Comparison of ENCODE assay signal across 18 cellular contexts in genomic region chr10:96708456-96708855, GRCh38. TPM values are rescaled to one million over a fixed set of nuclear protein-coding genes. Genes with fewer than 3 reads are reported as not detected.
DNase-seq lines count a peak whose midpoint lies in the region; ATAC-seq, FAIRE-seq and TF ChIP-seq lines count a peak whose summit lies in the region.
"Had no signal": no experiment of that assay in that cellular context is flagged by ENCODE, and none has a peak within 500 bp of the region (broad histone marks: within the 10 kb centered on the region; RNA-seq: fewer than 3 reads in every experiment).

No MANE protein-coding gene starts in this region.

- TF ChIP-seq CTCF in liver (IDR thresholded peaks at IDR 0.05; ENCODE audit: low read depth, low read length, missing input control) (no peak), HepG2 (CRISPR knock-in tag; IDR thresholded peaks at IDR 0.05) (no peak), right lobe of liver (IDR thresholded peaks at IDR 0.05) (no peak)

- H3K9me3 ChIP-seq in liver (ENCODE audit: control insufficient read depth in 4 of 4, low read length in 3 of 4) (no peaks in the 10 kb centered on the region), HepG2 (ENCODE audit: low read length) (no peaks in the 10 kb centered on the region), right lobe of liver (no peaks in the 10 kb centered on the region)
- H3K9me3 ChIP-seq: A549, SJSA1, thoracic aorta had no signal

- in situ Hi-C loops in HepG2 (cut with HindIII; ENCODE audit: extremely low pct_ligation_motif_present, low pct_unique_long_range_greater_than_20kb): no loop called here

- POLR2A ChIA-PET in HepG2 (lab: Yijun Ruan, JAX): no interaction called here

- DNase-seq in HepG2 (ENCODE audit: low spot score) (no peak), SIG-M5 treated with dmso at 0.1 percent for 504 hours (lab: John Stamatoyannopoulos, UW; ENCODE audit: unreplicated experiment) (peak; percentile 87), right lobe of liver (no peak), DMS 273 (lab: John Stamatoyannopoulos, UW; ENCODE audit: unreplicated experiment) (no peak), NCI-H187 (lab: John Stamatoyannopoulos, UW) (no peak)
- no peak for DNase-seq in stimulated activated CD4-positive, alpha-beta T cell treated with anti-CD3 and anti-CD28 coated beads, Interleukin-1b, Interleukin-23, amount 100 ng/mL, for 48 hours
- DNase-seq: activated CD4-positive, CD25-positive, alpha-beta regulatory T cell; activated naive CD8-positive, alpha-beta T cell treated with anti-CD3 and anti-CD28 coated beads, Interleukin-2, amount 10 ng/mL, durations not matched to agents 7 days and 5 days; DMS 273 treated with DMSO at 0.1 percent for 48 hours; kidney; NCI-H187 treated with DMSO at 0.1 percent for 48 hours; NCI-H526 treated with DMSO at 0.1 percent for 48 hours; small intestine had no signal

- H3K27ac ChIP-seq in liver (ENCODE audit: low read depth in 1 of 2, low read length in 2 of 2) (peak overlapping the region in 1 of 2 donors; percentile 63), HepG2 (ENCODE audit: extremely low read length, insufficient read depth, low read length) (no peak overlapping the region), right lobe of liver (peak overlapping the region in 1 of 3 donors; percentile 39)
- H3K27ac ChIP-seq: A549, SJSA1, thoracic aorta had no signal

- H3K27me3 ChIP-seq in liver (ENCODE audit: control insufficient read depth in 4 of 4, insufficient read depth in 4 of 4, low read length in 3 of 4): no peaks in the 10 kb centered on the region
- no peaks in the 10 kb centered on the region for H3K27me3 ChIP-seq in HepG2 (ENCODE audit: control insufficient read depth in 1 of 2, insufficient read depth in 2 of 2, low read length in 2 of 2)
- no peaks in the 10 kb centered on the region for H3K27me3 ChIP-seq in right lobe of liver
- H3K27me3 ChIP-seq: SJSA1 had no signal

- FAIRE-seq in HepG2 (lab: Jason Lieb, UNC): no peak
- FAIRE-seq: A549, kidney, small intestine had no signal

- peaks cover 0 to 15% (median 7%) of the 10 kb centered on the region in 4 donors for H3K4me1 ChIP-seq in liver (ENCODE audit: control insufficient read depth in 4 of 4, insufficient read depth in 4 of 4, low read length in 3 of 4)
- H3K4me1 ChIP-seq in HepG2 (ENCODE audit: insufficient read depth, low read length): no peaks in the 10 kb centered on the region
- peaks cover 0 to 16% (median 4%) of the 10 kb centered on the region in 4 donors for H3K4me1 ChIP-seq in right lobe of liver
- H3K4me1 ChIP-seq: A549, SJSA1 had no signal

- H2AFZ ChIP-seq in HepG2 (ENCODE audit: low read length): no peak overlapping the region

- BruUV-seq in HepG2 (replicated peaks; lab: Mats Ljungman, UMichigan): no TSS peak

- H4K20me1 ChIP-seq in HepG2 (ENCODE audit: insufficient read depth, low read length): no peaks in the 10 kb centered on the region

- H3K9ac ChIP-seq in liver (ENCODE audit: low read depth in 1 of 2, low read length in 2 of 2) (no peak overlapping the region), HepG2 (ENCODE audit: insufficient read depth, low read depth, low read length) (no peak overlapping the region)

- H3K36me3 ChIP-seq in liver (ENCODE audit: control insufficient read depth in 4 of 4, insufficient read depth in 3 of 4, low read depth in 1 of 4, low read length in 3 of 4) (peaks cover 11 to 29% (median 17%) of the 10 kb centered on the region in 4 donors), HepG2 (replicated peaks in 1 of 2; ENCODE audit: control insufficient read depth in 1 of 2, insufficient read depth in 2 of 2, low read length in 2 of 2) (no peaks in the 10 kb centered on the region), right lobe of liver (peaks cover 9 to 40% (median 22%) of the 10 kb centered on the region in 4 donors)
- H3K36me3 ChIP-seq: SJSA1, thoracic aorta had no signal

- H3K4me2 ChIP-seq in HepG2 (ENCODE audit: low read depth, low read length): no peak overlapping the region
- H3K4me2 ChIP-seq: A549 had no signal

- no peaks in the 10 kb centered on the region for H3K79me2 ChIP-seq in HepG2 (ENCODE audit: insufficient read depth, low read length)

- no peak for TF ChIP-seq POLR2A in HepG2 (IDR thresholded peaks at IDR 0.05; ENCODE audit: insufficient read depth in 1 of 2, low read depth in 2 of 2, low read length in 2 of 2)
- TF ChIP-seq POLR2A in right lobe of liver (IDR thresholded peaks at IDR 0.05): no peak

- CTCF ChIA-PET in HepG2 (lab: Yijun Ruan, JAX; ENCODE audit: low intra/inter-chr PET ratio, low total read pairs): no interaction called here

- ATAC-seq in HepG2 (no peak), right lobe of liver (peak; percentile 52 to 73 (median 60)), GM18498 (IDR thresholded peaks at IDR 0.05; ENCODE audit: unreplicated experiment) (no peak)
- ATAC-seq: A549 had no signal

- no peak for TF ChIP-seq RAD21 in liver (IDR thresholded peaks at IDR 0.05)
- TF ChIP-seq RAD21 in HepG2 (CRISPR knock-in tag; IDR thresholded peaks at IDR 0.05): no peak

- 74% methylated on average over 7 of the region's 7 CpGs for WGBS in liver
- WGBS in HepG2 (ENCODE audit: low lambda C conversion rate): 89% methylated on average over 7 of the region's 7 CpGs
- WGBS in right lobe of liver (ENCODE audit: insufficient coverage, low coverage, low lambda C conversion rate, missing lambda C conversion rate): 58% methylated on average over 7 of the region's 7 CpGs

- TF ChIP-seq EP300 in HepG2 (IDR thresholded peaks at IDR 0.05; ENCODE audit: low read depth in 2 of 2, low read length in 2 of 2) (no peak), HepG2 (CRISPR knock-in tag; IDR thresholded peaks at IDR 0.05; ENCODE audit: borderline replicate concordance) (no peak)

- no peak overlapping the region for H3K4me3 ChIP-seq in liver (ENCODE audit: low read depth in 1 of 3, low read length in 3 of 3)
- H3K4me3 ChIP-seq in HepG2 (replicated peaks in 1 of 3; ENCODE audit: insufficient read depth in 1 of 3, low read depth in 2 of 3, low read length in 3 of 3): no peak overlapping the region
- no peak overlapping the region for H3K4me3 ChIP-seq in right lobe of liver
- H3K4me3 ChIP-seq: A549, SJSA1, thoracic aorta had no signal

- intact Hi-C loops in HepG2 (cut with micrococcal nuclease; ENCODE audit: unreplicated experiment) (no loop called here), right lobe of liver (cut with DNase I) (no loop called here)

TF ChIP-seq in liver, 16 proteins besides CTCF, POLR2A, EP300 and RAD21:
- TF ChIP-seq NR2F2 (IDR thresholded peaks at IDR 0.05) (peak; percentile 36), JUND (IDR thresholded peaks at IDR 0.05) (no peak), HNF4A (conservative IDR thresholded peaks at IDR 0.05) (no peak), ATF3 (IDR thresholded peaks at IDR 0.05) (no peak), RXRA (IDR thresholded peaks at IDR 0.05) (peak in 1 of 2 donors; percentile 33)

TF ChIP-seq in HepG2, 621 proteins besides CTCF, POLR2A, EP300 and RAD21 (continues in another document):
- no peak for TF ChIP-seq ZBTB26 (CRISPR knock-in tag; IDR thresholded peaks at IDR 0.05; ENCODE audit: borderline replicate concordance)
- no peak for TF ChIP-seq ZNF101 (CRISPR knock-in tag; IDR thresholded peaks at IDR 0.05; ENCODE audit: borderline replicate concordance, low read depth)
- no peak for TF ChIP-seq KLF15 (CRISPR knock-in tag; IDR thresholded peaks at IDR 0.05; ENCODE audit: borderline replicate concordance)
- no peak for TF ChIP-seq ZNF577 (CRISPR knock-in tag; IDR thresholded peaks at IDR 0.05; ENCODE audit: borderline replicate concordance, low read depth)
- TF ChIP-seq JUNB (CRISPR knock-in tag; IDR thresholded peaks at IDR 0.05; ENCODE audit: borderline replicate concordance): no peak
- no peak for TF ChIP-seq MAF1 (CRISPR knock-in tag; IDR thresholded peaks at IDR 0.05; ENCODE audit: borderline replicate concordance)
- TF ChIP-seq SIX4 (CRISPR knock-in tag; IDR thresholded peaks at IDR 0.05): no peak
- no peak for TF ChIP-seq SPEN (CRISPR knock-in tag; IDR thresholded peaks at IDR 0.05; ENCODE audit: low read depth)
- no peak for TF ChIP-seq GATAD2A (CRISPR knock-in tag; IDR thresholded peaks at IDR 0.05)

RNA-seq across cellular contexts. Expression of gene PIK3AP1, which starts 11.9 kb away (rescaled TPM):
- total RNA-seq in liver (100 to 1,000 TPM in 1 of 2 donors, 10 to 100 TPM in 1; 43.0 to 137 TPM), HepG2 (2016; rRNA removed; fragmentation: Illumina TruSeq; extraction: Trizol) (13.8 and 18.5 TPM in 2 replicates), right lobe of liver (100 to 1,000 TPM in 4 of 6 experiments, 10 to 100 TPM in 2; 36.2 to 197 (median 141) TPM)
- polyA plus RNA-seq in liver (10 to 100 TPM; 27.3 to 58.8 TPM), HepG2 (2011; rRNA removed) (3.6 and 4.6 TPM in 2 replicates)
- 2.4 and 2.7 TPM in 2 replicates for total RNA-seq in HepG2 (2016; cell fraction: cytosol; rRNA removed; fragmentation: Illumina TruSeq; extraction: Trizol; ENCODE audit: low read depth)
- total RNA-seq in HepG2 (2016; cell fraction: insoluble cytoplasmic fraction; rRNA removed; fragmentation: Illumina TruSeq; extraction: Trizol): 12.7 and 17.4 TPM in 2 replicates
- 9.7 and 10.0 TPM in 2 replicates for total RNA-seq in HepG2 (2016; cell fraction: membrane; rRNA removed; fragmentation: Illumina TruSeq; extraction: Trizol)
- 9.3 and 9.7 TPM in 2 replicates for total RNA-seq in HepG2 (2016; cell fraction: nucleus; rRNA removed; fragmentation: Illumina TruSeq; extraction: Trizol)
- polyA plus RNA-seq in HepG2 (2011; cell fraction: cytosol; rRNA removed): 3.8 and 6.8 TPM in 2 replicates
- polyA plus RNA-seq in HepG2 (2011; cell fraction: nucleus; rRNA removed): 1.4 and 3.6 TPM in 2 replicates
- 5.0 and 6.6 TPM in 2 replicates for polyA plus RNA-seq in HepG2 (2012)
- 1.0 and 1.1 TPM in 2 replicates for polyA plus RNA-seq in HepG2 (2016; cell fraction: cytosol; fragmentation: Illumina TruSeq; extraction: Trizol; ENCODE audit: low read depth)
- 14.5 and 14.6 TPM in 2 replicates for polyA plus RNA-seq in HepG2 (2016; cell fraction: insoluble cytoplasmic fraction; fragmentation: Illumina TruSeq; extraction: Trizol; ENCODE audit: low read depth)
- polyA plus RNA-seq in HepG2 (2016; cell fraction: membrane; fragmentation: Illumina TruSeq; extraction: Trizol; ENCODE audit: low read depth): 4.6 TPM in 2 replicates
- polyA plus RNA-seq in HepG2 (2016; cell fraction: nucleus; fragmentation: Illumina TruSeq; extraction: Trizol; ENCODE audit: insufficient read depth, low read depth): 7.6 and 7.8 TPM in 2 replicates
- 0.63 and 5.2 TPM in 2 replicates for polyA minus RNA-seq in HepG2 (2011; rRNA and poly(A)+ RNA removed; ENCODE audit: low replicate concordance)
- 2.9 and 6.4 TPM in 2 replicates for polyA minus RNA-seq in HepG2 (2011; cell fraction: cytosol; rRNA and poly(A)+ RNA removed)
- polyA minus RNA-seq in HepG2 (2011; cell fraction: nucleus; rRNA and poly(A)+ RNA removed): 3.2 and 7.1 TPM in 2 replicates

Comparison
In these comparisons a context has a peak if more than half of its experiments do, and no peak if none do; other contexts are left out.
1. ATAC-seq: peak in right lobe of liver (4 of 4); none in HepG2 (single experiment) and GM18498 (single experiment).